Comparison of ENCODE assay signal across 21 cellular contexts in the genomic region with DNA sequence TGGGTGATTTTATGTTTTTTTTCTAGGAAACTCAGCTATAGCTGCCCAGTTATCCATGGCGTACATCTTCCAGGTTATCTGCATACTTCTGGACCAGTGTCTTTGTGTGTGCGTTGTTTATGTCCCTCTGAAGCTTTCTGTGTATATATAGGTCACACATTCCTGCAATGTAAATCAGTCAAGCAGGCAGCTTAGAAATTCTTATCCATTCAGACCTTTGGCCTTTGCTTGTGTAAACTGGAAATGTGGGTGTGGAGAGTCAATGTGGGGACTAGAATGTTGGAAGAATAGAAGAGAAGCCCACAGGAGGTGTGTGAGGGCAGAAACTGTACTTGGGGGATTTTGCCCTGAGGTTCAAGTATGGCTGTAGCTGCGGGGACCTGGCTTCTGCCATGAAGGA. TPM values are rescaled to one million over a fixed set of nuclear protein-coding genes. Genes with fewer than 3 reads are reported as not detected.
DNase-seq lines count a peak whose midpoint lies in the region; ATAC-seq, FAIRE-seq and TF ChIP-seq lines count a peak whose summit lies in the region.
"Had no signal": no experiment of that assay in that cellular context is flagged by ENCODE, and none has a peak within 500 bp of the region (broad histone marks: within the 10 kb centered on the region; RNA-seq: fewer than 3 reads in every experiment).

No MANE protein-coding gene starts in this region.

- no peaks in the 10 kb centered on the region for H3K4me1 Mint-ChIP-seq in naive thymus-derived CD8-positive, alpha-beta T cell
- H3K4me1 Mint-ChIP-seq: CD4-positive, alpha-beta memory T cell had no signal

- H3K36me3 Mint-ChIP-seq in naive thymus-derived CD8-positive, alpha-beta T cell, result no peaks in the 10 kb centered on the region
- H3K36me3 Mint-ChIP-seq: CD4-positive, alpha-beta memory T cell had no signal

- no peak overlapping the region for H2AFZ ChIP-seq in hepatocyte

- no peaks in the 10 kb centered on the region for H3K9me2 ChIP-seq in hepatocyte (replicated peaks; ENCODE audit: insufficient read depth)

- ATAC-seq in naive thymus-derived CD8-positive, alpha-beta T cell, result no peak
- ATAC-seq: A549 had no signal

- H4K20me1 ChIP-seq in hepatocyte (ENCODE audit: insufficient read depth, poor library complexity, severe bottlenecking), result no peaks in the 10 kb centered on the region
- H4K20me1 ChIP-seq: BLaER1 had no signal

- DNase-seq in HT-29 (ENCODE audit: low spot score), result peak; percentile 37
- DNase-seq in hepatocyte (ENCODE audit: low spot score), result peak; percentile 44
- DNase-seq in mucosa of gallbladder (ENCODE audit: low spot score), result peak; percentile 24
- DNase-seq in small intestine, result peak; percentile 94
- DNase-seq in NCI-H187 (lab: John Stamatoyannopoulos, UW), result no peak
- no peak for DNase-seq in KG1 (lab: John Stamatoyannopoulos, UW)
- no peak for DNase-seq in naive thymus-derived CD8-positive, alpha-beta T cell
- no peak for DNase-seq in T-helper 1 cell
- DNase-seq: CD4-positive, alpha-beta memory T cell; GOT3; NCI-H1092; NCI-H146; NCI-H2081; NCI-H748 treated with DMSO at 0.1 percent for 48 hours; Right ventricle myocardium superior had no signal

- 60% methylated on average over 3 of the region's 3 CpGs for WGBS in hepatocyte (ENCODE audit: low lambda C conversion rate, missing lambda C conversion rate)
- 6 to 42% (median 25%) methylated on average over 3 of the region's 3 CpGs for WGBS in small intestine, 3 donors

- H3K36me3 ChIP-seq in hepatocyte (replicated peaks; ENCODE audit: insufficient read depth, low read depth), result no peaks in the 10 kb centered on the region
- no peaks in the 10 kb centered on the region for H3K36me3 ChIP-seq in small intestine (ENCODE audit: control insufficient read depth in 2 of 2, insufficient read depth in 2 of 2, low read length in 2 of 2)
- H3K36me3 ChIP-seq: BLaER1 had no signal

- H3K4me3 ChIP-seq in hepatocyte (no peak overlapping the region), small intestine (ENCODE audit: low read depth in 1 of 2, low read length in 2 of 2) (no peak overlapping the region)
- H3K4me3 ChIP-seq: A549, BLaER1 had no signal

- H3K9me3 ChIP-seq in hepatocyte (ENCODE audit: low read depth) (peaks cover 7% of the 10 kb centered on the region), small intestine (ENCODE audit: control insufficient read depth, low read depth) (no peaks in the 10 kb centered on the region)

- H3K9me3 Mint-ChIP-seq in naive thymus-derived CD8-positive, alpha-beta T cell, result peaks cover 0 to 14% (median 4%) of the 10 kb centered on the region in 9 donors

- H3K79me2 ChIP-seq in hepatocyte, result no peaks in the 10 kb centered on the region

- H3K4me3 Mint-ChIP-seq in naive thymus-derived CD8-positive, alpha-beta T cell, result no peak overlapping the region
- H3K4me3 Mint-ChIP-seq: CD4-positive, alpha-beta memory T cell had no signal

- H3K27me3 ChIP-seq in hepatocyte (no peaks in the 10 kb centered on the region), small intestine (ENCODE audit: control insufficient read depth in 2 of 2, insufficient read depth in 2 of 2, low read length in 2 of 2) (peaks cover 0 to 1% of the 10 kb centered on the region in 2 donors)
- H3K27me3 ChIP-seq: BLaER1 had no signal

- peaks cover 7 to 23% (median 12%) of the 10 kb centered on the region in 5 donors for H3K27me3 Mint-ChIP-seq in naive thymus-derived CD8-positive, alpha-beta T cell

- H3K27ac ChIP-seq in hepatocyte (peak overlapping the region; percentile 66), small intestine (ENCODE audit: low read depth in 1 of 2, low read length in 1 of 2) (peak overlapping the region; percentile 42 to 63)
- H3K27ac ChIP-seq: A549, BLaER1 had no signal

- H3K4me2 ChIP-seq in hepatocyte, result peak overlapping the region; percentile 56
- H3K4me2 ChIP-seq: A549, BLaER1 had no signal

- TF ChIP-seq CTCF in hepatocyte (IDR thresholded peaks at IDR 0.05; ENCODE audit: poor library complexity), result no peak

- POLR2A ChIA-PET in naive thymus-derived CD8-positive, alpha-beta T cell (lab: Charles Lee), result no interaction called here

- H3K27ac Mint-ChIP-seq in naive thymus-derived CD8-positive, alpha-beta T cell, result no peak overlapping the region
- H3K27ac Mint-ChIP-seq: CD4-positive, alpha-beta memory T cell had no signal

- H3K4me1 ChIP-seq in hepatocyte (ENCODE audit: insufficient read depth) (peaks cover 12% of the 10 kb centered on the region), small intestine (ENCODE audit: control insufficient read depth in 2 of 2, insufficient read depth in 1 of 2, low read depth in 1 of 2, low read length in 1 of 2) (peaks cover 0 to 2% of the 10 kb centered on the region in 2 donors)
- H3K4me1 ChIP-seq: A549, BLaER1 had no signal

- no peak for FAIRE-seq in small intestine (lab: Jason Lieb, UNC)
- FAIRE-seq: A549, GM12891, GM18507 had no signal

RNA-seq across cellular contexts. Expression of a gene that starts 51.7 kb away (rescaled TPM):
- 5.5 and 6.9 TPM in 2 replicates for total RNA-seq in HT-29 (2014; rRNA removed; shearing (Covaris generic))
- total RNA-seq in hepatocyte, result 0.10 TPM in 1 of 2 replicates, not detected in the other
- 0.77 and 1.0 TPM in 2 replicates for polyA plus RNA-seq in hepatocyte
- total RNA-seq in mucosa of gallbladder, result 7.0 TPM
- polyA plus RNA-seq in small intestine, result 10 to 100 TPM; 12.2 to 19.5 (median 18.8) TPM
- not detected for total RNA-seq in naive thymus-derived CD8-positive, alpha-beta T cell
- polyA plus RNA-seq in naive thymus-derived CD8-positive, alpha-beta T cell, result not detected
- total RNA-seq: CD4-positive, alpha-beta memory T cell; MCF 10A; NCI-H460; Right ventricle myocardium superior had no signal
- polyA plus RNA-seq: A549; CD4-positive, alpha-beta memory T cell had no signal

Comparison
In these comparisons a context has a peak if more than half of its experiments do, and no peak if none do; other contexts are left out.
1. DNase-seq: peak in HT-29 (single experiment), hepatocyte (single experiment), mucosa of gallbladder (single experiment) and small intestine (single experiment); none in NCI-H187 (0 of 2), KG1 (single experiment), naive thymus-derived CD8-positive, alpha-beta T cell (0 of 10) and T-helper 1 cell (0 of 5).